In genomic region chr2:28594369-28595108, GRCh38 we compare ENCODE assay signal across 8 cellular contexts.
A peak's percentile ranks its signal among the peaks of the same experiment; 100 is the strongest.
DNase-seq lines count a peak whose midpoint lies in the region; TF ChIP-seq lines count a peak whose summit lies in the region.

No MANE protein-coding gene starts in this region.

- TF ChIP-seq POLR2A in esophagus muscularis mucosa (IDR thresholded peaks at IDR 0.05; ENCODE audit: low read depth): no peak

- CTCF ChIA-PET in AG04449 (lab: Yijun Ruan, JAX) (interaction anchor here (0.7 to 7.8 kb wide), 56 partner anchors 12 to 891 kb away, joined by 3 to 152 read pairs (median 6); partner anchors contain the start of gene PPP1CB), PC-9 (lab: Charles Lee) (interaction anchor here (0.6 to 2.0 kb wide), 11 partner anchors 10 to 176 kb away, joined by 3 to 10 read pairs (median 5); partner anchors contain the start of gene PPP1CB)

- 0 out of 2 replicates have a peak, but pooled peaks cover 4% of the 10 kb centered on the region for H3K9me3 ChIP-seq in PC-9 (ENCODE audit: insufficient read depth, low read depth)
- no peaks in the 10 kb centered on the region for H3K9me3 ChIP-seq in esophagus muscularis mucosa
- no peaks in the 10 kb centered on the region for H3K9me3 ChIP-seq in muscle layer of duodenum (ENCODE audit: control insufficient read depth in 1 of 2, low read length in 2 of 2)

- no peak overlapping the region for H2AFZ ChIP-seq in PC-9

- H4K20me1 ChIP-seq in PC-9 (ENCODE audit: insufficient read depth): no peaks in the 10 kb centered on the region

- H3K27me3 ChIP-seq in PC-9 (ENCODE audit: insufficient read depth, low read depth) (no peaks in the 10 kb centered on the region), esophagus muscularis mucosa (no peaks in the 10 kb centered on the region), muscle layer of duodenum (ENCODE audit: low read depth, low read length) (no peaks in the 10 kb centered on the region)

- TF ChIP-seq EP300 in esophagus muscularis mucosa (IDR thresholded peaks at IDR 0.05): no peak

- TSS peak; percentile 79 for BruUV-seq in PC-9 (replicated peaks; lab: Mats Ljungman, UMichigan)

- H3K9me2 ChIP-seq in PC-9 (ENCODE audit: insufficient read depth): no peaks in the 10 kb centered on the region

- H3K79me2 ChIP-seq in PC-9 (ENCODE audit: low read depth): no peaks in the 10 kb centered on the region

- H3K4me2 ChIP-seq in PC-9: peak overlapping the region; percentile 60

- WGBS in esophagus muscularis mucosa: 20% methylated on average over 17 of the region's 17 CpGs

- intact Hi-C loops in PC-9 (cut with micrococcal nuclease; ENCODE audit: unreplicated experiment) (loop anchor here (1.0 to 2.0 kb wide), 6 partner anchors 19 to 159 kb away; no protein-coding TSS in a partner anchor), esophagus muscularis mucosa (cut with DNase I) (loop anchor here (1.0 to 5.0 kb wide), 3 partner anchors 43 to 157 kb away; partner anchors contain the start of gene PPP1CB)

- no peaks in the 10 kb centered on the region for H3K36me3 ChIP-seq in PC-9 (ENCODE audit: low read depth)
- H3K36me3 ChIP-seq in esophagus muscularis mucosa: no peaks in the 10 kb centered on the region
- H3K36me3 ChIP-seq in muscle layer of duodenum (ENCODE audit: control insufficient read depth in 1 of 2, insufficient read depth in 2 of 2, low read length in 2 of 2): no peaks in the 10 kb centered on the region

- H3F3A ChIP-seq in PC-9 (ENCODE audit: insufficient read depth, low read depth): peaks cover 33% of the 10 kb centered on the region

- TF ChIP-seq CTCF in AG04449 (IDR thresholded peaks at IDR 0.05; ENCODE audit: insufficient read depth, low read length, missing control alignments) (peak; percentile 76), PC-9 (conservative IDR thresholded peaks at IDR 0.05) (peak; percentile 91), esophagus muscularis mucosa (IDR thresholded peaks at IDR 0.05) (peak; percentile 77 to 92 (median 86))

- no peak for DNase-seq in AG04449 (ENCODE audit: low read depth, low spot score)
- DNase-seq in GM19238 (ENCODE audit: insufficient read length, low spot score): peak; percentile 81
- peak; percentile 75 to 76 for DNase-seq in Kasumi-1 (lab: John Stamatoyannopoulos, UW)
- DNase-seq in PC-9: peak; percentile 94 to 95
- DNase-seq in activated T-cell treated with anti-CD3 and anti-CD28 coated beads, Interleukin-2, amount 50 U/mL, for 1 hour: peak; percentile 89
- DNase-seq in esophagus muscularis mucosa (ENCODE audit: extremely low spot score): peak; percentile 98
- DNase-seq in stimulated activated CD8-positive, alpha-beta memory T cell treated with anti-CD3 and anti-CD28 coated beads, Interleukin-4, amount 100 ng/mL, for 48 hours: peak; percentile 95

- peaks cover 40% of the 10 kb centered on the region for H3K4me1 ChIP-seq in PC-9 (replicated peaks; ENCODE audit: insufficient read depth)
- peaks cover 34 to 58% (median 53%) of the 10 kb centered on the region in 4 donors for H3K4me1 ChIP-seq in esophagus muscularis mucosa
- H3K4me1 ChIP-seq in muscle layer of duodenum (ENCODE audit: control insufficient read depth in 1 of 2, insufficient read depth in 2 of 2, low read length in 2 of 2): peaks cover 0 to 11% of the 10 kb centered on the region in 2 donors

- H3K27ac ChIP-seq in PC-9 (peak overlapping the region; percentile 69), esophagus muscularis mucosa (replicated peaks in 1 of 4) (peak overlapping the region; percentile 85 to 94 (median 92)), muscle layer of duodenum (ENCODE audit: low read length) (peak overlapping the region; percentile 77)

- POLR2A ChIA-PET in AG04449 (lab: Yijun Ruan, JAX): interaction anchor here (1.0 to 1.7 kb wide), 3 partner anchors 10 to 157 kb away, joined by 3 to 8 read pairs (median 4); partner anchors contain the start of gene PPP1CB
- POLR2A ChIA-PET in PC-9 (lab: Charles Lee; ENCODE audit: unreplicated experiment): interaction anchor here (0.5 to 0.7 kb wide), 7 partner anchors 39 to 912 kb away, joined by 3 to 11 read pairs (median 4); no protein-coding TSS in a partner anchor

- H3K4me3 ChIP-seq in AG04449 (ENCODE audit: low read depth, low read length) (no peak overlapping the region), PC-9 (no peak overlapping the region; the same call in 1 of the 2 replicates), esophagus muscularis mucosa (peak overlapping the region; percentile 11 to 25 (median 18)), muscle layer of duodenum (ENCODE audit: low read depth in 1 of 2, low read length in 2 of 2) (peak overlapping the region in 1 of 2 donors; percentile 47)

Comparison
In these comparisons a context has a peak if more than half of its experiments do, and no peak if none do; other contexts are left out.
1. H3K4me3 ChIP-seq: peak in esophagus muscularis mucosa (4 of 4); none in AG04449 (single experiment) and PC-9 (single experiment).
2. Peak in every context shown above with its lines, with median percentiles within 50 percentile points of each other: CTCF ChIP-seq and H3K27ac ChIP-seq.